ENCODE assay signal across 1 cellular context in the genomic region with DNA sequence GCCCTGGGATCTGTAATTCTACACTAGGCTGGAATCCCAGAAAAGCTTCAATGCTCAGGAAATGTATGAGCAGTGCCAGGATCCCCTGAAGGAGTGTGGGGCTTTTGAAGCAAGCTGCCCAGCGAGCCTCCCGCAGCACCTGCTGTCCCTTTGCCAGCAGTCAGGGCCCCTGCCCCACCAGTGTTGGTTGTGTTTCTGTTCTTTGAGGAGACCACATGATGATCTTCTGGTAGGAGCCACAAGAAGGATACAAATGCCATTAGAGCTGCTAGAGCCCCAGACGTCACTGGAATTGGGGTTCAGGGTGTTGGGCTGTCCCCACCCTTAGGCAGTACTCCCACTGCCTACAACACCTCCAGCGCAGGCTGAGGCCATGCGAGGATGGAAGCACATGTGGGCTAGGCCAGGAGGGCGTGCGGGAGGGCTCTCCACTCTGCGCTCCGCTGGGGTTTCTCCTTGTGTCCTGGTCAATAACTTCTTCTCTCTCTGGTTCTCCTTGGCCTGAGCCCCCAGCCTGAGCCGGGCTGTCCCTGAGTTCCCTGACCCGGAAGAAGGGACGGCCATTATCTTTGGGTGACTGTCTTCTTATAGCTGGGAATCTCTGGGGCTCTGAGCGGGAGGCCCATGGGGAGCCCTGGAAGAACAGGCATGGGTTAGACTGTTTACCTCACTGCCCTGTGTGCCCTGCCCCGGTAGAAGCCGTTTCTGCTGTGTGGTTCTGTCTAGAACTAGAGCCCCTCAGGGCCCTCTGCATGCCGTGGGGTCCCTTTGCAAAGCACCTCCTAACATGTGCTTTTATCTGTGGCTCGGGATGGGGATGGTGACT.
TF ChIP-seq lines count a peak whose summit lies in the region.

No MANE protein-coding gene starts in this region.

TF ChIP-seq in GM12878, 131 proteins besides CTCF, POLR2A, EP300 and RAD21 (continued from another document):
- TF ChIP-seq DPF2 (IDR thresholded peaks at IDR 0.05) (no peak), SREBF2 (IDR thresholded peaks at IDR 0.05; ENCODE audit: low read length) (no peak)
- TF ChIP-seq, protein P1, sequence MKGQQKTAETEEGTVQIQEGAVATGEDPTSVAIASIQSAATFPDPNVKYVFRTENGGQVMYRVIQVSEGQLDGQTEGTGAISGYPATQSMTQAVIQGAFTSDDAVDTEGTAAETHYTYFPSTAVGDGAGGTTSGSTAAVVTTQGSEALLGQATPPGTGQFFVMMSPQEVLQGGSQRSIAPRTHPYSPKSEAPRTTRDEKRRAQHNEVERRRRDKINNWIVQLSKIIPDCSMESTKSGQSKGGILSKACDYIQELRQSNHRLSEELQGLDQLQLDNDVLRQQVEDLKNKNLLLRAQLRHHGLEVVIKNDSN (IDR thresholded peaks at IDR 0.05; ENCODE audit: borderline replicate concordance, extremely low read length, insufficient read depth, low read depth, low read length): no peak
TF ChIP-seq in GM12878: peak in this region for 2.
